Comparison of ENCODE assay signal across 8 cellular contexts in genomic region chr4:145939241-145939640, GRCh38. TPM values are rescaled to one million over a fixed set of nuclear protein-coding genes. Genes with fewer than 3 reads are reported as not detected.
DNase-seq lines count a peak whose midpoint lies in the region; ATAC-seq and TF ChIP-seq lines count a peak whose summit lies in the region.

No MANE protein-coding gene starts in this region.

- no TSS peak for BruUV-seq in MCF 10A (replicated peaks; lab: Mats Ljungman, UMichigan)

- no peaks in the 10 kb centered on the region for H3K9me3 Mint-ChIP-seq in MCF 10A (ENCODE audit: unreplicated experiment)
- H3K9me3 Mint-ChIP-seq in naive thymus-derived CD4-positive, alpha-beta T cell = peaks cover 0 to 5% (median 0%) of the 10 kb centered on the region in 11 donors

- no peaks in the 10 kb centered on the region for H3K27me3 ChIP-seq in naive thymus-derived CD4-positive, alpha-beta T cell (ENCODE audit: control insufficient read depth in 2 of 2, insufficient read depth in 2 of 2, low read length in 2 of 2)

- no peak for ATAC-seq in naive thymus-derived CD4-positive, alpha-beta T cell
- ATAC-seq in GM21723 (IDR thresholded peaks at IDR 0.05; ENCODE audit: unreplicated experiment) = no peak
- no peak for ATAC-seq in GM19455 (IDR thresholded peaks at IDR 0.05; ENCODE audit: unreplicated experiment)
- ATAC-seq in HG03196 (IDR thresholded peaks at IDR 0.05; ENCODE audit: unreplicated experiment) = no peak

- H3K4me3 Mint-ChIP-seq in MCF 10A (ENCODE audit: unreplicated experiment) = peak overlapping the region; percentile 88
- H3K4me3 Mint-ChIP-seq in naive thymus-derived CD4-positive, alpha-beta T cell = peak overlapping the region; percentile 92 to 100 (median 96)

- peak overlapping the region; percentile 79 for H3K4me3 ChIP-seq in AG10803 (ENCODE audit: low read length)
- peak overlapping the region; percentile 60 for H3K4me3 ChIP-seq in naive thymus-derived CD4-positive, alpha-beta T cell (ENCODE audit: low read length)

- no peak overlapping the region for H3K27ac ChIP-seq in naive thymus-derived CD4-positive, alpha-beta T cell (ENCODE audit: low read depth, low read length)

- H3K9me3 ChIP-seq in naive thymus-derived CD4-positive, alpha-beta T cell (ENCODE audit: control insufficient read depth in 2 of 3, low read length in 3 of 3) = no peaks in the 10 kb centered on the region

- H3K4me1 Mint-ChIP-seq in MCF 10A (ENCODE audit: insufficient read depth, unreplicated experiment) = peaks cover 32% of the 10 kb centered on the region
- H3K4me1 Mint-ChIP-seq in naive thymus-derived CD4-positive, alpha-beta T cell = peaks cover 20 to 32% (median 32%) of the 10 kb centered on the region in 7 donors

- POLR2A ChIA-PET in MCF 10A (lab: Yijun Ruan, JAX) = interaction anchor here (0.7 to 2.0 kb wide), 13 partner anchors 10 to 454 kb away, joined by 3 to 14 read pairs (median 4); partner anchors contain the start of gene MMAA
- POLR2A ChIA-PET in naive thymus-derived CD4-positive, alpha-beta T cell (lab: Charles Lee) = interaction anchor here (0.6 to 1.3 kb wide), 4 partner anchors 11 to 320 kb away, joined by 3 to 4 read pairs (median 4); partner anchors contain the start of gene MMAA

- DNase-seq in AG10803 (ENCODE audit: low read depth) (no peak), HT1080 (ENCODE audit: low read depth) (peak; percentile 34), MCF 10A (ENCODE audit: unreplicated experiment) (no peak), HUDEP-2 (lab: John Stamatoyannopoulos, UW; ENCODE audit: unreplicated experiment in 76 of 76) (no peak)
- no peak for DNase-seq in naive thymus-derived CD4-positive, alpha-beta T cell

- no peak for TF ChIP-seq CTCF in AG10803 (conservative IDR thresholded peaks at IDR 0.05; ENCODE audit: low read length)
- no peak for TF ChIP-seq CTCF in MCF 10A (IDR thresholded peaks at IDR 0.05; ENCODE audit: unreplicated experiment)

- intact Hi-C loops in MCF 10A (cut with micrococcal nuclease) = loop anchor here (2.0 to 5.0 kb wide), 2 partner anchors 16 to 238 kb away; partner anchors contain the start of gene LSM6
- intact Hi-C loops in naive thymus-derived CD4-positive, alpha-beta T cell (cut with micrococcal nuclease) = loop anchor here (2.0 to 10.0 kb wide), 9 partner anchors 42 to 1767 kb away; partner anchors contain the start of genes ABCE1 (in 2 of the 2), ANAPC10 (in 2 of the 2), PRMT9 (in 1 of the 2) and SLC10A7 (in 1 of the 2)

- H3K4me1 ChIP-seq in naive thymus-derived CD4-positive, alpha-beta T cell (ENCODE audit: control insufficient read depth in 2 of 2, insufficient read depth in 2 of 2, low read length in 2 of 2) = peaks cover 0 to 13% of the 10 kb centered on the region in 2 donors

- no peaks in the 10 kb centered on the region for H3K27me3 Mint-ChIP-seq in MCF 10A (ENCODE audit: insufficient read depth, unreplicated experiment)
- peaks cover 0 to 13% (median 0%) of the 10 kb centered on the region in 5 donors for H3K27me3 Mint-ChIP-seq in naive thymus-derived CD4-positive, alpha-beta T cell

- CTCF ChIA-PET in MCF 10A (lab: Yijun Ruan, JAX) = interaction anchor here (0.5 to 1.0 kb wide), 7 partner anchors 13 to 841 kb away, joined by 3 to 6 read pairs (median 3); partner anchors contain the start of genes ABCE1 and ANAPC10
- CTCF ChIA-PET in naive thymus-derived CD4-positive, alpha-beta T cell (lab: Charles Lee) = no interaction called here

- H3K36me3 ChIP-seq in naive thymus-derived CD4-positive, alpha-beta T cell (ENCODE audit: control insufficient read depth in 2 of 3, insufficient read depth in 3 of 3, low read length in 3 of 3) = peaks cover 0 to 15% (median 0%) of the 10 kb centered on the region in 3 experiments

- H3K27ac Mint-ChIP-seq in MCF 10A (ENCODE audit: low read depth, unreplicated experiment) = peak overlapping the region; percentile 80
- H3K27ac Mint-ChIP-seq in naive thymus-derived CD4-positive, alpha-beta T cell = peak overlapping the region in 8 of 9 donors; percentile 62 to 97 (median 93)

- H3K36me3 Mint-ChIP-seq in MCF 10A (ENCODE audit: insufficient read depth, unreplicated experiment) = no peaks in the 10 kb centered on the region
- peaks cover 0 to 5% (median 0%) of the 10 kb centered on the region in 5 donors for H3K36me3 Mint-ChIP-seq in naive thymus-derived CD4-positive, alpha-beta T cell

RNA-seq across cellular contexts. Expression of gene ZNF827, which starts 0.6 kb away (rescaled TPM):
- total RNA-seq in HT1080 (2014; rRNA removed; shearing (Covaris generic)) = 5.8 and 6.7 TPM in 2 replicates
- polyA plus RNA-seq in HT1080 (2015; cell fraction: cytosol; rRNA removed) = 7.7 and 19.5 TPM in 2 replicates
- polyA plus RNA-seq in HT1080 (2015; cell fraction: nucleus; rRNA removed) = 26.2 and 35.2 TPM in 2 replicates
- total RNA-seq in MCF 10A (2022) = 11.3 and 22.4 TPM in 2 replicates
- 10 to 100 TPM; 20.6 to 32.2 (median 25.9) TPM for total RNA-seq in naive thymus-derived CD4-positive, alpha-beta T cell
- polyA plus RNA-seq in naive thymus-derived CD4-positive, alpha-beta T cell = 1 to 10 TPM; 2.3 to 5.0 TPM
